27 cellular contexts compared by ENCODE assay signal in genomic region chr2:154203206-154203605, GRCh38.
DNase-seq lines count a peak whose midpoint lies in the region; ATAC-seq and TF ChIP-seq lines count a peak whose summit lies in the region.
"Had no signal": no experiment of that assay in that cellular context is flagged by ENCODE, and none has a peak within 500 bp of the region (broad histone marks: within the 10 kb centered on the region; RNA-seq: fewer than 3 reads in every experiment).

No MANE protein-coding gene starts in this region.

- no peaks in the 10 kb centered on the region for H3K79me2 ChIP-seq in neural cell (replicated peaks; ENCODE audit: insufficient read depth, low read length)

- ATAC-seq in stimulated activated naive CD8-positive, alpha-beta T cell treated with anti-CD3 and anti-CD28 coated beads, Interleukin-15, Interleukin-2, amounts not matched to agents 100 U/mL and 50 U/mL, for 24 hours: no peak
- ATAC-seq: A549; CD8-positive, alpha-beta T cell had no signal

- H3K4me3 ChIP-seq in neural cell (ENCODE audit: low read length): no peak overlapping the region
- H3K4me3 ChIP-seq: A549; BLaER1; BLaER1 treated with 17β-estradiol and CSF1 and Interleukin-3, amounts not matched to agents 10 nM and 100 nM had no signal

- H3K27me3 ChIP-seq in neural cell (ENCODE audit: insufficient read depth, low read depth, low read length): no peaks in the 10 kb centered on the region
- H3K27me3 ChIP-seq: BE2C; BLaER1; BLaER1 treated with 17β-estradiol and CSF1 and Interleukin-3, amounts not matched to agents 10 nM and 100 nM had no signal

- DNase-seq in stimulated activated naive CD8-positive, alpha-beta T cell treated with anti-CD3 and anti-CD28 coated beads, Interleukin-15, Interleukin-2, amounts not matched to agents 100 U/mL and 50 U/mL, for 24 hours: no peak
- DNase-seq: 8988T; ACHN; AML-193; BE2C; C1 segment of cervical spinal cord; Caco-2; Calu3; CD4-positive, alpha-beta memory T cell; CD4-positive, alpha-beta T cell; CD4-positive, CD25-positive, alpha-beta regulatory T cell; CD8-positive, alpha-beta memory T cell; CD8-positive, alpha-beta T cell; COR-L47; DMS 273 treated with DMSO at 0.1 percent for 48 hours; DMS153; DMS53; DMS79; DMS79 treated with DMSO at 0.1 percent for 48 hours; DND-41; EL had no signal

- H3K4me2 ChIP-seq in neural cell (ENCODE audit: low read length): no peak overlapping the region
- H3K4me2 ChIP-seq: A549; BLaER1; BLaER1 treated with 17β-estradiol and CSF1 and Interleukin-3, amounts not matched to agents 10 nM and 100 nM had no signal

- H3K9me3 ChIP-seq in neural cell (ENCODE audit: low read length): no peaks in the 10 kb centered on the region
- H3K9me3 ChIP-seq: A549; BE2C; BLaER1; BLaER1 treated with 17β-estradiol and CSF1 and Interleukin-3, amounts not matched to agents 10 nM and 100 nM; Caco-2 had no signal

- H2AFZ ChIP-seq in neural cell (ENCODE audit: low read depth, low read length): no peak overlapping the region

- peak; percentile 90 for TF ChIP-seq EP300 in neural cell (conservative IDR thresholded peaks at IDR 0.05; ENCODE audit: poor library complexity, severe bottlenecking)

- H3K9me2 ChIP-seq in neural cell (ENCODE audit: insufficient read depth, low read length): no peaks in the 10 kb centered on the region

- no peak overlapping the region for H3K9ac ChIP-seq in neural cell (ENCODE audit: low read length)
- H3K9ac ChIP-seq: BLaER1; BLaER1 treated with 17β-estradiol and CSF1 and Interleukin-3, amounts not matched to agents 10 nM and 100 nM had no signal

- no peak for TF ChIP-seq CTCF in neural cell (IDR thresholded peaks at IDR 0.05; ENCODE audit: poor library complexity, severe bottlenecking)

- H4K20me1 ChIP-seq in neural cell (ENCODE audit: insufficient read depth): no peaks in the 10 kb centered on the region
- H4K20me1 ChIP-seq: BLaER1; BLaER1 treated with 17β-estradiol and CSF1 and Interleukin-3, amounts not matched to agents 10 nM and 100 nM had no signal

- no peak for TF ChIP-seq RAD21 in neural cell (conservative IDR thresholded peaks at IDR 0.05)

- H3F3A ChIP-seq in neural cell (ENCODE audit: insufficient read depth, low read length, poor library complexity, severe bottlenecking): no peaks in the 10 kb centered on the region

- no peaks in the 10 kb centered on the region for H3K36me3 ChIP-seq in neural cell (ENCODE audit: insufficient read depth, low read length)
- H3K36me3 ChIP-seq: BE2C; BLaER1; BLaER1 treated with 17β-estradiol and CSF1 and Interleukin-3, amounts not matched to agents 10 nM and 100 nM had no signal

- no peak overlapping the region for H3K27ac ChIP-seq in neural cell (ENCODE audit: low read length)
- H3K27ac ChIP-seq: 22Rv1; A549; BLaER1; BLaER1 treated with 17β-estradiol and CSF1 and Interleukin-3, amounts not matched to agents 10 nM and 100 nM; C4-2B had no signal

TF ChIP-seq in neural cell, 6 proteins besides CTCF, POLR2A, EP300 and RAD21:
- TF ChIP-seq SMC3 (conservative IDR thresholded peaks at IDR 0.05; ENCODE audit: poor library complexity) (no peak), EZH2 (IDR thresholded peaks at IDR 0.05; ENCODE audit: borderline replicate concordance, insufficient read depth, low read length, poor library complexity, severe bottlenecking) (no peak), MXI1 (conservative IDR thresholded peaks at IDR 0.05; ENCODE audit: poor library complexity, severe bottlenecking) (no peak), POLR2AphosphoS5 (IDR thresholded peaks at IDR 0.05) (peak; percentile 43), TAF1 (IDR thresholded peaks at IDR 0.05; ENCODE audit: low read depth) (no peak)
- TF ChIP-seq, protein P1, sequence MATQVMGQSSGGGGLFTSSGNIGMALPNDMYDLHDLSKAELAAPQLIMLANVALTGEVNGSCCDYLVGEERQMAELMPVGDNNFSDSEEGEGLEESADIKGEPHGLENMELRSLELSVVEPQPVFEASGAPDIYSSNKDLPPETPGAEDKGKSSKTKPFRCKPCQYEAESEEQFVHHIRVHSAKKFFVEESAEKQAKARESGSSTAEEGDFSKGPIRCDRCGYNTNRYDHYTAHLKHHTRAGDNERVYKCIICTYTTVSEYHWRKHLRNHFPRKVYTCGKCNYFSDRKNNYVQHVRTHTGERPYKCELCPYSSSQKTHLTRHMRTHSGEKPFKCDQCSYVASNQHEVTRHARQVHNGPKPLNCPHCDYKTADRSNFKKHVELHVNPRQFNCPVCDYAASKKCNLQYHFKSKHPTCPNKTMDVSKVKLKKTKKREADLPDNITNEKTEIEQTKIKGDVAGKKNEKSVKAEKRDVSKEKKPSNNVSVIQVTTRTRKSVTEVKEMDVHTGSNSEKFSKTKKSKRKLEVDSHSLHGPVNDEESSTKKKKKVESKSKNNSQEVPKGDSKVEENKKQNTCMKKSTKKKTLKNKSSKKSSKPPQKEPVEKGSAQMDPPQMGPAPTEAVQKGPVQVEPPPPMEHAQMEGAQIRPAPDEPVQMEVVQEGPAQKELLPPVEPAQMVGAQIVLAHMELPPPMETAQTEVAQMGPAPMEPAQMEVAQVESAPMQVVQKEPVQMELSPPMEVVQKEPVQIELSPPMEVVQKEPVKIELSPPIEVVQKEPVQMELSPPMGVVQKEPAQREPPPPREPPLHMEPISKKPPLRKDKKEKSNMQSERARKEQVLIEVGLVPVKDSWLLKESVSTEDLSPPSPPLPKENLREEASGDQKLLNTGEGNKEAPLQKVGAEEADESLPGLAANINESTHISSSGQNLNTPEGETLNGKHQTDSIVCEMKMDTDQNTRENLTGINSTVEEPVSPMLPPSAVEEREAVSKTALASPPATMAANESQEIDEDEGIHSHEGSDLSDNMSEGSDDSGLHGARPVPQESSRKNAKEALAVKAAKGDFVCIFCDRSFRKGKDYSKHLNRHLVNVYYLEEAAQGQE (IDR thresholded peaks at IDR 0.05; ENCODE audit: borderline replicate concordance): no peak
